Comparison of ENCODE assay signal across 8 cellular contexts in the genomic region with DNA sequence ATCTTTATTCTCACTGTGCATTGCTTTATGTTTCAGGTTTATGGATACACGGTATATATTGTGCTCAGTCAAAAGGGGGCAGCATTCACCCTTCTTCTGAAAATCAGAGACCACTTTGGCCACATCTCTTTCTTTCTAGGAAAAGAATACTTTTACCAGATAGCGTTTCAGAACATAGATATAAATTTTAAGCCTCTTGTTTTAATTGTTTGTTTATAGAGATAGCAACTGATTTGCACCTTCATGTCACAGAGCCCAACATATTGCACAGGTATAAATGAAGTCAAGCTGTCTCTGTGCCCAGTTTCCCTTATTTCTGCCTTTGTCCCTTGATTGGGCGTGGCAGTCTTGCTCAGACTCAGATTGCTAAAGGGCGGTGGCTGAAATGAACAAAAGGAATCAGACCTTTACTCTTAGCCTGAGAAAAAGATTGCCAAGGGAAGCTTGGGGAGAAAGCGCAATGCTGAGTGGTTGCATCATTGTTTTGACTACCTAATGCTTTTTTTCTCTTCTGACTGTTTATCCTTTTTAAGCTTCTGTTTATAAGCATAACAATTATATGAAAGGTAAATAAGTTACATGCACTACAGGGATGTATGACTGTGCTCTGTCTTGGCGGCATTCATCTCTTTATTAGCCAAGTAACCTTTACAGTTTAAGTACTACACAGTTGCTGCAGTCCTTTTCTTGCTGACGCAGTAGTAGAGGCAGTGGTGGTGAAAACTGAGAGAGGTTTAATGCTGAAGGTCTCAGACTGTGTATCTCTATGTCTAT.
A peak's percentile ranks its signal among the peaks of the same experiment; 100 is the strongest.
DNase-seq lines count a peak whose midpoint lies in the region; ATAC-seq and TF ChIP-seq lines count a peak whose summit lies in the region.

No MANE protein-coding gene starts in this region.

- H3K4me1 ChIP-seq in DND-41 (ENCODE audit: insufficient read depth, low read length): no peaks in the 10 kb centered on the region
- H3K4me1 ChIP-seq in HEK293 (ENCODE audit: control insufficient read depth, insufficient read depth, low read length): no peaks in the 10 kb centered on the region

- no peak for ATAC-seq in DND-41 (ENCODE audit: insufficient read depth, low read depth)
- ATAC-seq in GM19397 (IDR thresholded peaks at IDR 0.05; ENCODE audit: unreplicated experiment): no peak

- no peaks in the 10 kb centered on the region for H3K27me3 ChIP-seq in DND-41 (ENCODE audit: insufficient read depth, low read length, poor library complexity)
- no peaks in the 10 kb centered on the region for H3K27me3 ChIP-seq in WERI-Rb-1 (ENCODE audit: insufficient read depth, low read depth, severe bottlenecking)

- no peak overlapping the region for H2AFZ ChIP-seq in DND-41 (ENCODE audit: low read depth, low read length)

- peaks cover 2% of the 10 kb centered on the region for H3K4me1 Mint-ChIP-seq in activated CD4-positive, alpha-beta memory T cell treated with anti-CD3 and anti-CD28 coated beads, Interleukin-2, amount 10 ng/mL, durations not matched to agents 7 days and 5 days

- no peak overlapping the region for H3K27ac ChIP-seq in DND-41 (ENCODE audit: low read length)
- H3K27ac ChIP-seq in HEK293 (ENCODE audit: extremely low read depth, low read depth, low read length): no peak overlapping the region
- no peak overlapping the region for H3K27ac ChIP-seq in WERI-Rb-1

- no peaks in the 10 kb centered on the region for H3K9me3 Mint-ChIP-seq in activated CD4-positive, alpha-beta memory T cell treated with anti-CD3 and anti-CD28 coated beads, Interleukin-2, amount 10 ng/mL, durations not matched to agents 7 days and 5 days

- H3K4me3 Mint-ChIP-seq in activated CD4-positive, alpha-beta memory T cell treated with anti-CD3 and anti-CD28 coated beads, Interleukin-2, amount 10 ng/mL, durations not matched to agents 7 days and 5 days: no peak overlapping the region

- no peak overlapping the region for H3K9ac ChIP-seq in DND-41 (ENCODE audit: low read depth, low read length)

- H3K4me3 ChIP-seq in DND-41 (ENCODE audit: low read depth in 1 of 2, low read length in 2 of 2) (no peak overlapping the region), HEK293 (ENCODE audit: low read depth, low read length) (no peak overlapping the region), WERI-Rb-1 (ENCODE audit: low read depth, low read length) (no peak overlapping the region)

- H3K36me3 ChIP-seq in DND-41 (ENCODE audit: insufficient read depth, low read length) (no peaks in the 10 kb centered on the region), HEK293 (ENCODE audit: control insufficient read depth in 2 of 2, insufficient read depth in 1 of 2, low read length in 2 of 2) (no peaks in the 10 kb centered on the region), WERI-Rb-1 (no peaks in the 10 kb centered on the region)

- POLR2A ChIA-PET in HEK293 (lab: Yijun Ruan, JAX): no interaction called here
- POLR2A ChIA-PET in activated CD4-positive, alpha-beta memory T cell treated with anti-CD3 and anti-CD28 coated beads, Interleukin-2, amount 10 ng/mL, durations not matched to agents 7 days and 5 days (lab: Charles Lee): no interaction called here

- no peaks in the 10 kb centered on the region for H3K79me2 ChIP-seq in DND-41 (ENCODE audit: insufficient read depth, low read length)

- H3K27me3 Mint-ChIP-seq in activated CD4-positive, alpha-beta memory T cell treated with anti-CD3 and anti-CD28 coated beads, Interleukin-2, amount 10 ng/mL, durations not matched to agents 7 days and 5 days: peaks cover 3% of the 10 kb centered on the region

- H3K9me3 ChIP-seq in DND-41 (ENCODE audit: insufficient read depth, low read length, severe bottlenecking) (no peaks in the 10 kb centered on the region), HEK293 (ENCODE audit: control insufficient read depth, insufficient read depth, low read depth, low read length) (no peaks in the 10 kb centered on the region), WERI-Rb-1 (ENCODE audit: severe bottlenecking) (no peaks in the 10 kb centered on the region)

- TF ChIP-seq CTCF in DND-41 (IDR thresholded peaks at IDR 0.05; ENCODE audit: borderline replicate concordance, extremely low read depth, low read length, poor library complexity, severe bottlenecking): peak; percentile 63
- TF ChIP-seq CTCF in HEK293 (tag by site-specific recombination; IDR thresholded peaks at IDR 0.05): no peak
- peak; percentile 50 for TF ChIP-seq CTCF in WERI-Rb-1 (IDR thresholded peaks at IDR 0.05; ENCODE audit: low read depth, low read length)

- DNase-seq in DND-41 (peak; percentile 9), NCI-H2081 treated with DMSO at 0.1 percent for 48 hours (lab: John Stamatoyannopoulos, UW) (peak; percentile 16), WERI-Rb-1 (peak; percentile 40), globus pallidus (ENCODE audit: low spot score) (peak; percentile 24), pons (ENCODE audit: low spot score) (peak; percentile 42)
- no peak for DNase-seq in activated CD4-positive, alpha-beta memory T cell treated with anti-CD3 and anti-CD28 coated beads, Interleukin-2, amount 10 ng/mL, durations not matched to agents 7 days and 5 days

- CTCF ChIA-PET in HEK293 (lab: Yijun Ruan, JAX): interaction anchor here (0.5 to 3.0 kb wide), 34 partner anchors 9 to 602 kb away, joined by 3 to 29 read pairs (median 4); no protein-coding TSS in a partner anchor
- CTCF ChIA-PET in activated CD4-positive, alpha-beta memory T cell treated with anti-CD3 and anti-CD28 coated beads, Interleukin-2, amount 10 ng/mL, durations not matched to agents 7 days and 5 days (lab: Charles Lee): interaction anchor here (1.0 to 2.6 kb wide), 5 partner anchors 16 to 600 kb away, joined by 3 to 10 read pairs (median 6); no protein-coding TSS in a partner anchor

- H3K4me2 ChIP-seq in DND-41 (ENCODE audit: insufficient read depth, low read length): no peak overlapping the region

- H3K27ac Mint-ChIP-seq in activated CD4-positive, alpha-beta memory T cell treated with anti-CD3 and anti-CD28 coated beads, Interleukin-2, amount 10 ng/mL, durations not matched to agents 7 days and 5 days: no peak overlapping the region

- H3K36me3 Mint-ChIP-seq in activated CD4-positive, alpha-beta memory T cell treated with anti-CD3 and anti-CD28 coated beads, Interleukin-2, amount 10 ng/mL, durations not matched to agents 7 days and 5 days (ENCODE audit: low read depth): no peaks in the 10 kb centered on the region

- H4K20me1 ChIP-seq in DND-41 (ENCODE audit: insufficient read depth, low read length): no peaks in the 10 kb centered on the region

TF ChIP-seq in HEK293, 187 proteins besides CTCF, POLR2A, EP300 and RAD21 (continues in another document):
- no peak for TF ChIP-seq ZNF624 (tag by site-specific recombination; IDR thresholded peaks at IDR 0.05)
- no peak for TF ChIP-seq ZNF660 (tag by site-specific recombination; IDR thresholded peaks at IDR 0.05)
- TF ChIP-seq ZNF544 (tag by site-specific recombination; IDR thresholded peaks at IDR 0.05): no peak
- peak; percentile 72 for TF ChIP-seq KLF1 (tag by site-specific recombination; IDR thresholded peaks at IDR 0.05)
- no peak for TF ChIP-seq ZNF777 (tag by site-specific recombination; IDR thresholded peaks at IDR 0.05; ENCODE audit: borderline replicate concordance)
- TF ChIP-seq, protein P1, sequence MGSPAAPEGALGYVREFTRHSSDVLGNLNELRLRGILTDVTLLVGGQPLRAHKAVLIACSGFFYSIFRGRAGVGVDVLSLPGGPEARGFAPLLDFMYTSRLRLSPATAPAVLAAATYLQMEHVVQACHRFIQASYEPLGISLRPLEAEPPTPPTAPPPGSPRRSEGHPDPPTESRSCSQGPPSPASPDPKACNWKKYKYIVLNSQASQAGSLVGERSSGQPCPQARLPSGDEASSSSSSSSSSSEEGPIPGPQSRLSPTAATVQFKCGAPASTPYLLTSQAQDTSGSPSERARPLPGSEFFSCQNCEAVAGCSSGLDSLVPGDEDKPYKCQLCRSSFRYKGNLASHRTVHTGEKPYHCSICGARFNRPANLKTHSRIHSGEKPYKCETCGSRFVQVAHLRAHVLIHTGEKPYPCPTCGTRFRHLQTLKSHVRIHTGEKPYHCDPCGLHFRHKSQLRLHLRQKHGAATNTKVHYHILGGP (tag by site-specific recombination; IDR thresholded peaks at IDR 0.05): peak; percentile 88
- TF ChIP-seq ZNF768 (tag by site-specific recombination; IDR thresholded peaks at IDR 0.05): peak; percentile 3; the same call in 1 of the 2 replicates
- TF ChIP-seq ZNF214 (tag by site-specific recombination; IDR thresholded peaks at IDR 0.05; ENCODE audit: borderline replicate concordance): no peak
- TF ChIP-seq EGR2 (tag by site-specific recombination; IDR thresholded peaks at IDR 0.05; ENCODE audit: low read depth): no peak
- no peak for TF ChIP-seq ZNF747 (tag by site-specific recombination; IDR thresholded peaks at IDR 0.05)
- no peak for TF ChIP-seq ZNF423 (tag by site-specific recombination; IDR thresholded peaks at IDR 0.05)
- TF ChIP-seq, protein P2, sequence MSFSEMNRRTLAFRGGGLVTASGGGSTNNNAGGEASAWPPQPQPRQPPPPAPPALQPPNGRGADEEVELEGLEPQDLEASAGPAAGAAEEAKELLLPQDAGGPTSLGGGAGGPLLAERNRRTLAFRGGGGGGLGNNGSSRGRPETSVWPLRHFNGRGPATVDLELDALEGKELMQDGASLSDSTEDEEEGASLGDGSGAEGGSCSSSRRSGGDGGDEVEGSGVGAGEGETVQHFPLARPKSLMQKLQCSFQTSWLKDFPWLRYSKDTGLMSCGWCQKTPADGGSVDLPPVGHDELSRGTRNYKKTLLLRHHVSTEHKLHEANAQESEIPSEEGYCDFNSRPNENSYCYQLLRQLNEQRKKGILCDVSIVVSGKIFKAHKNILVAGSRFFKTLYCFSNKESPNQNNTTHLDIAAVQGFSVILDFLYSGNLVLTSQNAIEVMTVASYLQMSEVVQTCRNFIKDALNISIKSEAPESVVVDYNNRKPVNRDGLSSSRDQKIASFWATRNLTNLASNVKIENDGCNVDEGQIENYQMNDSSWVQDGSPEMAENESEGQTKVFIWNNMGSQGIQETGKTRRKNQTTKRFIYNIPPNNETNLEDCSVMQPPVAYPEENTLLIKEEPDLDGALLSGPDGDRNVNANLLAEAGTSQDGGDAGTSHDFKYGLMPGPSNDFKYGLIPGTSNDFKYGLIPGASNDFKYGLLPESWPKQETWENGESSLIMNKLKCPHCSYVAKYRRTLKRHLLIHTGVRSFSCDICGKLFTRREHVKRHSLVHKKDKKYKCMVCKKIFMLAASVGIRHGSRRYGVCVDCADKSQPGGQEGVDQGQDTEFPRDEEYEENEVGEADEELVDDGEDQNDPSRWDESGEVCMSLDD (tag by site-specific recombination; IDR thresholded peaks at IDR 0.05): no peak
- no peak for TF ChIP-seq YY1 (tag by site-specific recombination; IDR thresholded peaks at IDR 0.05)
- peak; percentile 29; the same call in 1 of the 2 replicates for TF ChIP-seq KLF9 (tag by site-specific recombination; IDR thresholded peaks at IDR 0.05; ENCODE audit: low read depth)
- TF ChIP-seq ZBTB1 (tag by site-specific recombination; IDR thresholded peaks at IDR 0.05): no peak
- peak; percentile 57 for TF ChIP-seq ZNF654 (tag by site-specific recombination; IDR thresholded peaks at IDR 0.05; ENCODE audit: low read depth)
- no peak for TF ChIP-seq TRIM28 (IDR thresholded peaks at IDR 0.05; ENCODE audit: borderline replicate concordance, low read length)
- no peak for TF ChIP-seq ZNF623 (tag by site-specific recombination; IDR thresholded peaks at IDR 0.05)
